10 cellular contexts compared by ENCODE assay signal in the genomic region with DNA sequence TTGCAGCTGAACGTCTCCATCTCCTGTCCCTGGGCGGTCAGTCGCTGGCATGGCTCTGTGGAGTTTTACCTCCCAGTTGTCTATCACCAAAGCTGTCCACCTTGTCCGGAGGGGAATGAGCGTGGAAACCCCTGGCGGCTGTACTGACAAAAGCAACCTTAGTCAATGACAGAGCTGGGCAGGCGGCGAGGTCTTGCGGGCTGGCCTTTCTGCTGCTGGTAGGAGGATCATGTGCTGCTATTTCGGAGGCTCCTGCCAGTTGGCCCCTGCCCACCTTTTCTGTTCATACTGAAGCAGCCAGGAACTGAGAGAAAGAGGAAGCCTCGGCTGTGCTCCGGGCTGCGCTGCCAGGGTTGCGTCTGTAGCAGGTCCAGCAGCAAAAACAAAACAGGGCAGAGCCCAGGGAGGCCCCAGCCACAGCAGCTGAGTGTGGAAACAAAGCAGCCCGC. TPM values are rescaled to one million over a fixed set of nuclear protein-coding genes. Genes with fewer than 3 reads are reported as not detected.
DNase-seq lines count a peak whose midpoint lies in the region; TF ChIP-seq lines count a peak whose summit lies in the region.
"Had no signal": no experiment of that assay in that cellular context is flagged by ENCODE, and none has a peak within 500 bp of the region (broad histone marks: within the 10 kb centered on the region; RNA-seq: fewer than 3 reads in every experiment).

No MANE protein-coding gene starts in this region.

- H3K9ac ChIP-seq in mesendoderm (ENCODE audit: low read length): no peak overlapping the region

- H3K79me2 ChIP-seq in mesendoderm (ENCODE audit: control insufficient read depth, insufficient read depth, low read length): no peaks in the 10 kb centered on the region

- H3K56ac ChIP-seq in mesendoderm (ENCODE audit: low read length): peak overlapping the region; percentile 3

- H3K27ac ChIP-seq in dorsolateral prefrontal cortex (peak overlapping the region in 7 of 59 donors; percentile 8 to 52 (median 26)), mesendoderm (ENCODE audit: low read depth, low read length) (no peak overlapping the region), thyroid gland (peak overlapping the region; percentile 90 to 95 (median 91))
- H3K27ac ChIP-seq in CD8-positive, alpha-beta memory T cell (ENCODE audit: low read depth, low read length): no peak overlapping the region
- H3K27ac ChIP-seq: C4-2B had no signal

- peak in 1 of 2 donors; percentile 22 for TF ChIP-seq POLR2A in thyroid gland (IDR thresholded peaks at IDR 0.05)

- H3K9me3 ChIP-seq in thyroid gland: no peaks in the 10 kb centered on the region
- H3K9me3 ChIP-seq in CD8-positive, alpha-beta memory T cell (ENCODE audit: low read length): no peaks in the 10 kb centered on the region

- H3K4me3 ChIP-seq in dorsolateral prefrontal cortex: peak overlapping the region in 58 of 59 donors; percentile 1 to 65 (median 38)
- H3K4me3 ChIP-seq in mesendoderm (ENCODE audit: low read length): no peak overlapping the region
- H3K4me3 ChIP-seq in thyroid gland (replicated peaks in 1 of 3): peak overlapping the region in 1 of 3 donors; percentile 15
- H3K4me3 ChIP-seq in CD8-positive, alpha-beta memory T cell (ENCODE audit: low read length): no peak overlapping the region

- H4K5ac ChIP-seq in mesendoderm (ENCODE audit: low read length): no peak overlapping the region

- H3K36me3 Mint-ChIP-seq in activated naive CD4-positive, alpha-beta T cell treated with anti-CD3 and anti-CD28 coated beads for 36 hours (ENCODE audit: low read depth): no peaks in the 10 kb centered on the region
- H3K36me3 Mint-ChIP-seq in CD8-positive, alpha-beta memory T cell: no peaks in the 10 kb centered on the region
- H3K36me3 Mint-ChIP-seq: T-cell had no signal

- CTCF ChIA-PET in activated naive CD4-positive, alpha-beta T cell treated with anti-CD3 and anti-CD28 coated beads for 36 hours (lab: Charles Lee): no interaction called here
- CTCF ChIA-PET in CD8-positive, alpha-beta memory T cell (lab: Charles Lee): no interaction called here

- H3K27me3 Mint-ChIP-seq in activated naive CD4-positive, alpha-beta T cell treated with anti-CD3 and anti-CD28 coated beads for 36 hours (ENCODE audit: low read depth): peaks cover 44% of the 10 kb centered on the region
- peaks cover 13 to 40% of the 10 kb centered on the region in 2 donors for H3K27me3 Mint-ChIP-seq in CD8-positive, alpha-beta memory T cell

- H3K23ac ChIP-seq in mesendoderm (ENCODE audit: low read length): no peak overlapping the region

- H2BK15ac ChIP-seq in mesendoderm (replicated peaks; ENCODE audit: low read depth): no peak overlapping the region

- H2AK5ac ChIP-seq in mesendoderm (ENCODE audit: low read length): no peak overlapping the region

- H3K18ac ChIP-seq in mesendoderm (ENCODE audit: low read length): no peak overlapping the region

- H3K79me1 ChIP-seq in mesendoderm (ENCODE audit: low read length): peaks cover 2% of the 10 kb centered on the region

- H3K27me3 ChIP-seq in dorsolateral prefrontal cortex (peaks cover 0 to 43% (median 0%) of the 10 kb centered on the region in 45 donors), mesendoderm (ENCODE audit: insufficient read depth, low read length, poor library complexity) (no peaks in the 10 kb centered on the region), thyroid gland (no peaks in the 10 kb centered on the region)
- peaks cover 3% of the 10 kb centered on the region for H3K27me3 ChIP-seq in CD8-positive, alpha-beta memory T cell (ENCODE audit: insufficient read depth, low read length, poor library complexity, severe bottlenecking)

- H3K4me1 ChIP-seq in mesendoderm (ENCODE audit: control insufficient read depth, low read depth, low read length) (peaks cover 15% of the 10 kb centered on the region), thyroid gland (peaks cover 39 to 57% of the 10 kb centered on the region in 2 donors)
- H3K4me1 ChIP-seq in CD8-positive, alpha-beta memory T cell (ENCODE audit: insufficient read depth, low read length): no peaks in the 10 kb centered on the region

- H3K27ac Mint-ChIP-seq in activated naive CD4-positive, alpha-beta T cell treated with anti-CD3 and anti-CD28 coated beads for 36 hours: no peak overlapping the region
- H3K27ac Mint-ChIP-seq in CD8-positive, alpha-beta memory T cell: no peak overlapping the region
- H3K27ac Mint-ChIP-seq: T-cell had no signal

- H3K36me3 ChIP-seq in mesendoderm (ENCODE audit: control insufficient read depth, insufficient read depth, low read length) (no peaks in the 10 kb centered on the region), thyroid gland (no peaks in the 10 kb centered on the region)
- H3K36me3 ChIP-seq in CD8-positive, alpha-beta memory T cell (ENCODE audit: insufficient read depth, low read length): no peaks in the 10 kb centered on the region

- TF ChIP-seq CTCF in dorsolateral prefrontal cortex (IDR thresholded peaks at IDR 0.05 in 54 of 56, conservative IDR thresholded peaks at IDR 0.05 in 2 of 56; ENCODE audit: low read depth in 1 of 56, partially characterized antibody in 56 of 56) (peak in 4 of 56 donors; percentile 7 to 17 (median 10)), thyroid gland (IDR thresholded peaks at IDR 0.05) (peak in 5 of 6 experiments; percentile 15 to 47 (median 37))

- intact Hi-C loops in activated naive CD4-positive, alpha-beta T cell treated with anti-CD3 and anti-CD28 coated beads for 36 hours (cut with micrococcal nuclease): no loop called here
- intact Hi-C loops in dorsolateral prefrontal cortex (cut with DNase I) (no loop called here), thyroid gland (cut with DNase I) (no loop called here)

- H3K4me2 ChIP-seq in mesendoderm (ENCODE audit: low read length): no peak overlapping the region

- no peak overlapping the region for H3K4ac ChIP-seq in mesendoderm (ENCODE audit: low read depth, low read length)

- no peaks in the 10 kb centered on the region for H3K4me1 Mint-ChIP-seq in activated naive CD4-positive, alpha-beta T cell treated with anti-CD3 and anti-CD28 coated beads for 36 hours (ENCODE audit: low read depth)
- H3K4me1 Mint-ChIP-seq in CD8-positive, alpha-beta memory T cell: no peaks in the 10 kb centered on the region

- WGBS in mesendoderm (ENCODE audit: extremely low coverage, insufficient coverage, low lambda C conversion rate): no CpG with 5 or more reads among the region's 15 CpGs
- 3 to 13% methylated on average over 1 to 13 of the region's 15 CpGs for WGBS in thyroid gland, 2 donors

- H3K4me3 Mint-ChIP-seq in activated naive CD4-positive, alpha-beta T cell treated with anti-CD3 and anti-CD28 coated beads for 36 hours: no peak overlapping the region
- no peak overlapping the region for H3K4me3 Mint-ChIP-seq in CD8-positive, alpha-beta memory T cell

- H2BK5ac ChIP-seq in mesendoderm (ENCODE audit: low read length): no peak overlapping the region

- H2BK120ac ChIP-seq in mesendoderm (ENCODE audit: low read depth, low read length): no peak overlapping the region

- DNase-seq in activated naive CD4-positive, alpha-beta T cell treated with anti-CD3 and anti-CD28 coated beads for 36 hours: peak; percentile 7
- DNase-seq in activated naive CD4-positive, alpha-beta T cell treated with Interleukin-2 at 50 U/mL for 16 hours: no peak
- peak in 8 of 10 donors; percentile 22 to 76 (median 54) for DNase-seq in dorsolateral prefrontal cortex
- no peak for DNase-seq in mesendoderm
- peak; percentile 88 to 94 for DNase-seq in thyroid gland
- DNase-seq in CD8-positive, alpha-beta memory T cell: no peak
- DNase-seq in NCI-H2196 treated with DMSO at 0.1 percent for 48 hours (lab: John Stamatoyannopoulos, UW; ENCODE audit: unreplicated experiment): no peak
- no peak for DNase-seq in cortex of kidney (lab: John Stamatoyannopoulos, UW)

- POLR2A ChIA-PET in CD8-positive, alpha-beta memory T cell (lab: Charles Lee): no interaction called here

- H3K9me3 Mint-ChIP-seq in activated naive CD4-positive, alpha-beta T cell treated with anti-CD3 and anti-CD28 coated beads for 36 hours: no peaks in the 10 kb centered on the region
- no peaks in the 10 kb centered on the region for H3K9me3 Mint-ChIP-seq in CD8-positive, alpha-beta memory T cell
- H3K9me3 Mint-ChIP-seq: T-cell had no signal

- H4K8ac ChIP-seq in mesendoderm (ENCODE audit: low read depth, low read length): no peak overlapping the region

RNA-seq across cellular contexts. Expression of gene HMGA2, which starts 57.7 kb away (rescaled TPM):
- not detected for total RNA-seq in activated naive CD4-positive, alpha-beta T cell treated with anti-CD3 and anti-CD28 coated beads for 36 hours
- total RNA-seq in dorsolateral prefrontal cortex (1 to 10 TPM in 3 of 120 experiments, under 1 TPM in 43, not detected in 74; 0.04 to 1.4 (median 0.31) TPM), thyroid gland (under 1 TPM; 0.22 to 0.83 (median 0.42) TPM)
- polyA plus RNA-seq in mesendoderm (2013, experiment 1 of 2): 80.1 TPM
- 82.1 TPM for polyA plus RNA-seq in mesendoderm (2013, experiment 2 of 2)
- not detected for total RNA-seq in CD8-positive, alpha-beta memory T cell
- not detected for polyA plus RNA-seq in CD8-positive, alpha-beta memory T cell

Comparison
In these comparisons a context has a peak if more than half of its experiments do, and no peak if none do; other contexts are left out.
1. DNase-seq: peak in activated naive CD4-positive, alpha-beta T cell treated with anti-CD3 and anti-CD28 coated beads for 36 hours (single experiment), dorsolateral prefrontal cortex (8 of 10) and thyroid gland (2 of 2); none in activated naive CD4-positive, alpha-beta T cell treated with Interleukin-2 at 50 U/mL for 16 hours (single experiment), mesendoderm (single experiment), CD8-positive, alpha-beta memory T cell (0 of 5), NCI-H2196 treated with DMSO at 0.1 percent for 48 hours (single experiment) and cortex of kidney (single experiment).
2. H3K27ac ChIP-seq: peak in thyroid gland (3 of 3); none in mesendoderm (single experiment) and CD8-positive, alpha-beta memory T cell (single experiment).
3. H3K4me3 ChIP-seq: peak in dorsolateral prefrontal cortex (58 of 59); none in mesendoderm (single experiment) and CD8-positive, alpha-beta memory T cell (single experiment).